ENCODE assay signal across 36 cellular contexts in the genomic region with DNA sequence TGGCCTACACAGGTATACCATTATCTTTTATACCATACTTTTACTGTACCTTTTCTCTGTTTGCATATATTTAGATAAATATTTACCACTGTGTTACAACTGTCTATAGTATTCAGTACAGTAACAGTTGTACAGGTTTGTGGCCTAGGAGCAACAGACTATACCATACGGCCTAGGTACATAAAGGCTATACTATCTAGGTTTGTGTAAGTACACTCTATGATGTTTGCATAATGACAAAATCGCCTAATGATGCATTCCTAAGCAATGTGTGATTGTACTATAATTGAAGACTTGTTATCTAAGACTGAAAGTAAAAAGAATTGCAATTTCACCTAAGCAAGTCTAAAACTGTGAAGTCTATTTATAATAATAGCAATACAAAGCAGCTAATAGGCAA. TPM values are rescaled to one million over a fixed set of nuclear protein-coding genes. Genes with fewer than 3 reads are reported as not detected.
DNase-seq lines count a peak whose midpoint lies in the region; ATAC-seq, FAIRE-seq and TF ChIP-seq lines count a peak whose summit lies in the region.
"Had no signal": no experiment of that assay in that cellular context is flagged by ENCODE, and none has a peak within 500 bp of the region (broad histone marks: within the 10 kb centered on the region; RNA-seq: fewer than 3 reads in every experiment).

No MANE protein-coding gene starts in this region.

- CTCF ChIA-PET in PC-9 (lab: Charles Lee), result no interaction called here

- BruUV-seq in PC-9 (replicated peaks; lab: Mats Ljungman, UMichigan), result no TSS peak

- peaks cover 3% of the 10 kb centered on the region; the same call in 1 of the 2 replicates for H3F3A ChIP-seq in PC-9 (ENCODE audit: insufficient read depth, low read depth)

- intact Hi-C loops in PC-9 (cut with micrococcal nuclease; ENCODE audit: unreplicated experiment) (no loop called here), left colon (cut with DNase I, micrococcal nuclease) (no loop called here)

- 0 out of 2 replicates have a peak overlapping the region, but pooled peaks have one; percentile 11 for H3K4me2 ChIP-seq in PC-9
- H3K4me2 ChIP-seq: GM23338 had no signal

- no peak overlapping the region for H3K27ac ChIP-seq in PC-9
- H3K27ac ChIP-seq: C4-2B, gastroesophageal sphincter, SJSA1, suprapubic skin had no signal

- H3K36me3 ChIP-seq in PC-9 (ENCODE audit: low read depth), result no peaks in the 10 kb centered on the region
- H3K36me3 ChIP-seq: SJSA1 had no signal

- no peaks in the 10 kb centered on the region for H3K9me2 ChIP-seq in PC-9 (ENCODE audit: insufficient read depth)

- H3K4me3 ChIP-seq in PC-9, result no peak overlapping the region
- H3K4me3 ChIP-seq: gastroesophageal sphincter, GM23338, SJSA1, suprapubic skin had no signal

- no peaks in the 10 kb centered on the region for H3K27me3 ChIP-seq in PC-9 (ENCODE audit: insufficient read depth, low read depth)
- H3K27me3 ChIP-seq: dorsolateral prefrontal cortex, gastroesophageal sphincter, SJSA1, suprapubic skin had no signal

- peak; percentile 31 for ATAC-seq in left colon
- ATAC-seq: activated T-cell treated with anti-CD3 and anti-CD28 coated beads, Interleukin-2, amount 50 U/mL, for 72 hours; gastroesophageal sphincter; GM23338; stimulated activated naive B cell treated with anti-CD40 and anti-IgM and Interleukin-4, amounts not matched to agents 10 μg/mL and 1 μg/mL and 100 μg/mL, for 72 hours had no signal

- no peak overlapping the region for H2AFZ ChIP-seq in PC-9
- H2AFZ ChIP-seq: GM23338 had no signal

- peaks cover 23% of the 10 kb centered on the region for H3K4me1 ChIP-seq in PC-9 (replicated peaks; ENCODE audit: insufficient read depth)
- H3K4me1 ChIP-seq: Caco-2 had no signal

- H4K20me1 ChIP-seq in PC-9 (ENCODE audit: insufficient read depth), result no peaks in the 10 kb centered on the region

- TF ChIP-seq POLR2A in GM12891 (IDR thresholded peaks at IDR 0.05; ENCODE audit: low read depth, low read length), result no peak

- DNase-seq in DMS53 (lab: John Stamatoyannopoulos, UW) (peak; percentile 50), DMS53 treated with DMSO at 0.1 percent for 48 hours (lab: John Stamatoyannopoulos, UW; ENCODE audit: unreplicated experiment) (no peak), GM12891 (ENCODE audit: insufficient read length, low spot score) (no peak), PC-9 (peak in 1 of 2 experiments; percentile 74), left colon (no peak), superior temporal gyrus (ENCODE audit: extremely low spot score) (no peak), NCI-H2107 treated with DMSO at 0.1 percent for 48 hours (lab: John Stamatoyannopoulos, UW; ENCODE audit: unreplicated experiment) (no peak)
- DNase-seq in activated CD8-positive, alpha-beta memory T cell treated with anti-CD3 and anti-CD28 coated beads, Interleukin-2, amount 50 U/mL, for 4 hours, result no peak
- DNase-seq: 8988T; activated CD4-positive, alpha-beta T cell treated with anti-CD3 and anti-CD28 coated beads, Interleukin-2, amount 50 U/mL, for 1 hour; activated CD4-positive, CD25-positive, alpha-beta regulatory T cell; activated naive CD4-positive, alpha-beta T cell; activated T-cell treated with anti-CD3 and anti-CD28 coated beads, Interleukin-2, amount 50 U/mL, for 72 hours; DMS79 treated with DMSO at 0.1 percent for 48 hours; dorsolateral prefrontal cortex; NCI-H1092 treated with DMSO at 0.1 percent for 48 hours; NCI-H1694 treated with DMSO at 0.1 percent for 48 hours; NCI-H82; stimulated activated naive B cell treated with anti-CD40 and anti-IgM and Interleukin-4, amounts not matched to agents 10 μg/mL and 1 μg/mL and 100 μg/mL, for 72 hours had no signal

- peak; percentile 35 for FAIRE-seq in GM12891 (lab: Jason Lieb, UNC)
- FAIRE-seq: endothelial cell of umbilical vein, GM18507, GM19239, TTC549 had no signal

- no peak for TF ChIP-seq CTCF in PC-9 (conservative IDR thresholded peaks at IDR 0.05)

- H3K9me3 ChIP-seq in PC-9 (ENCODE audit: insufficient read depth, low read depth), result no peaks in the 10 kb centered on the region
- H3K9me3 ChIP-seq: Caco-2, gastroesophageal sphincter, SJSA1, suprapubic skin had no signal

- POLR2A ChIA-PET in PC-9 (lab: Charles Lee; ENCODE audit: unreplicated experiment), result no interaction called here

- 0 out of 2 replicates have a peak, but pooled peaks cover 4% of the 10 kb centered on the region for H3K79me2 ChIP-seq in PC-9 (ENCODE audit: low read depth)

TF ChIP-seq in GM12891, 5 proteins besides CTCF, POLR2A, EP300 and RAD21:
- no peak for TF ChIP-seq POU2F2 (IDR thresholded peaks at IDR 0.05; ENCODE audit: low read depth, low read length)
- TF ChIP-seq TAF1 (IDR thresholded peaks at IDR 0.05; ENCODE audit: low read depth, low read length), result no peak
- TF ChIP-seq POLR2AphosphoS5 (IDR thresholded peaks at IDR 0.05; ENCODE audit: low read depth, low read length), result no peak
- no peak for TF ChIP-seq PAX5 (IDR thresholded peaks at IDR 0.05; ENCODE audit: insufficient read depth, low read length, severe bottlenecking)
- no peak for TF ChIP-seq SPI1 (IDR thresholded peaks at IDR 0.05; ENCODE audit: low read depth, low read length)

RNA-seq across cellular contexts. Expression of gene C9orf72, which starts 3.9 kb away (rescaled TPM):
- 3.2 TPM for polyA plus RNA-seq in GM12891 (2012; ENCODE audit: low read depth, missing spikeins)
- total RNA-seq in PC-9 (2021) (4.4 and 4.9 TPM in 2 replicates), left colon (10 to 100 TPM; 10.7 to 13.4 TPM)

RNA-seq across cellular contexts. Expression of gene MOB3B, which starts 39.8 kb away (rescaled TPM):
- 0.36 TPM for polyA plus RNA-seq in GM12891 (2012; ENCODE audit: low read depth, missing spikeins)
- 2.7 and 4.4 TPM in 2 replicates for total RNA-seq in PC-9 (2021)
- 10 to 100 TPM; 42.2 to 47.1 TPM for total RNA-seq in left colon
- total RNA-seq: endothelial cell of umbilical vein, RPMI7951, SJSA1 had no signal

RNA-seq across cellular contexts. Expression of gene IFNK, which starts 45.3 kb away (rescaled TPM):
- polyA plus RNA-seq in GM12891 (2012; ENCODE audit: low read depth, missing spikeins), result not detected
- total RNA-seq in PC-9 (2021), result not detected in 2 replicates
- not detected for total RNA-seq in left colon
- total RNA-seq: activated T-cell treated with anti-CD3 and anti-CD28 coated beads, Interleukin-2, amount 50 U/mL, for 72 hours; Caco-2; dorsolateral prefrontal cortex; endothelial cell of umbilical vein; gastroesophageal sphincter; GM23338; lung microvascular endothelial cell; osteocyte; RPMI7951; SJSA1; skeletal muscle tissue; suprapubic skin; T-helper 1 cell treated with Interleukin-12 subunit alpha and Interleukin-12 subunit beta and Interleukin-4 antibody, amounts not matched to agents 30 ng/mL and 1 ng/mL, for 36 hours; ureter had no signal
- polyA plus RNA-seq: endothelial cell of umbilical vein, GM23338, IgD-negative memory B cell had no signal
